In genomic region chr6:160378218-160378617, GRCh38 we compare ENCODE assay signal across 17 cellular contexts. TPM values are rescaled to one million over a fixed set of nuclear protein-coding genes. Genes with fewer than 3 reads are reported as not detected.
"Had no signal": no experiment of that assay in that cellular context is flagged by ENCODE, and none has a peak within 500 bp of the region (broad histone marks: within the 10 kb centered on the region; RNA-seq: fewer than 3 reads in every experiment).

No MANE protein-coding gene starts in this region.

- DNase-seq: activated CD4-positive, alpha-beta memory T cell treated with anti-CD3 and anti-CD28 coated beads, Interleukin-2, amount 10 ng/mL, durations not matched to agents 7 days and 5 days; activated CD4-positive, alpha-beta T cell treated with anti-CD3 and anti-CD28 coated beads for 36 hours; activated gamma-delta T cell treated with Interleukin-2 at 50 U/mL for 16 hours; activated naive CD8-positive, alpha-beta T cell treated with anti-CD3 and anti-CD28 coated beads for 36 hours; activated T-cell treated with anti-CD3 and anti-CD28 coated beads, Interleukin-2, amount 50 U/mL, for 72 hours; aorta; glutamatergic neuron; nephron progenitor cell; stimulated activated CD4-positive, alpha-beta T cell treated with anti-CD3 and anti-CD28 coated beads, Interleukin-2, amount 100 ng/mL, for 48 hours; stimulated activated naive CD4-positive, alpha-beta T cell treated with Interleukin-2 at 50 U/mL for 16 hours; T-cell; T1000; testis had no signal

- H3K4me1 ChIP-seq: testis had no signal

- H3K4me3 ChIP-seq: cardiac muscle cell, testis had no signal

- H3K4me3 Mint-ChIP-seq: activated CD4-positive, alpha-beta memory T cell treated with anti-CD3 and anti-CD28 coated beads, Interleukin-2, amount 10 ng/mL, durations not matched to agents 7 days and 5 days; activated CD4-positive, alpha-beta T cell treated with anti-CD3 and anti-CD28 coated beads for 36 hours; activated naive CD8-positive, alpha-beta T cell treated with anti-CD3 and anti-CD28 coated beads for 36 hours; activated T-cell treated with anti-CD3 and anti-CD28 coated beads, Interleukin-2, amount 50 U/mL, for 72 hours; memory B cell; nephron progenitor cell; T-cell had no signal

- H3K27ac Mint-ChIP-seq: activated CD4-positive, alpha-beta memory T cell treated with anti-CD3 and anti-CD28 coated beads, Interleukin-2, amount 10 ng/mL, durations not matched to agents 7 days and 5 days; activated CD4-positive, alpha-beta T cell treated with anti-CD3 and anti-CD28 coated beads for 36 hours; activated naive CD8-positive, alpha-beta T cell treated with anti-CD3 and anti-CD28 coated beads for 36 hours; activated T-cell treated with anti-CD3 and anti-CD28 coated beads, Interleukin-2, amount 50 U/mL, for 72 hours; memory B cell; nephron progenitor cell; T-cell had no signal

- H3K36me3 Mint-ChIP-seq: activated naive CD8-positive, alpha-beta T cell treated with anti-CD3 and anti-CD28 coated beads for 36 hours; T-cell had no signal

- H3K4me1 Mint-ChIP-seq: activated CD4-positive, alpha-beta memory T cell treated with anti-CD3 and anti-CD28 coated beads, Interleukin-2, amount 10 ng/mL, durations not matched to agents 7 days and 5 days; activated CD4-positive, alpha-beta T cell treated with anti-CD3 and anti-CD28 coated beads for 36 hours; activated naive CD8-positive, alpha-beta T cell treated with anti-CD3 and anti-CD28 coated beads for 36 hours; memory B cell; nephron progenitor cell; T-cell had no signal

- H3K27ac ChIP-seq: cardiac muscle cell, testis, VCaP had no signal

- H3K9me3 ChIP-seq: testis had no signal

- H3K36me3 ChIP-seq: cardiac muscle cell had no signal

- H3K27me3 ChIP-seq: cardiac muscle cell, testis had no signal

- ATAC-seq: activated CD4-positive, alpha-beta T cell treated with anti-CD3 and anti-CD28 coated beads for 36 hours; activated T-cell treated with anti-CD3 and anti-CD28 coated beads, Interleukin-2, amount 50 U/mL, for 72 hours; T-cell had no signal

RNA-seq across cellular contexts. Expression of gene SLC22A3, which starts 30.0 kb away (rescaled TPM):
- total RNA-seq: activated CD4-positive, alpha-beta memory T cell treated with anti-CD3 and anti-CD28 coated beads, Interleukin-2, amount 10 ng/mL, durations not matched to agents 7 days and 5 days; activated CD4-positive, alpha-beta T cell treated with anti-CD3 and anti-CD28 coated beads for 36 hours; activated naive CD8-positive, alpha-beta T cell treated with anti-CD3 and anti-CD28 coated beads for 36 hours; activated T-cell treated with anti-CD3 and anti-CD28 coated beads, Interleukin-2, amount 50 U/mL, for 72 hours; endothelial cell of umbilical vein had no signal
- polyA plus RNA-seq: cardiac muscle cell, endothelial cell of umbilical vein had no signal
